ENCODE assay signal across 8 cellular contexts in genomic region chr9:71909887-71910601, GRCh38. TPM values are rescaled to one million over a fixed set of nuclear protein-coding genes. Genes with fewer than 3 reads are reported as not detected.
DNase-seq lines count a peak whose midpoint lies in the region; ATAC-seq and TF ChIP-seq lines count a peak whose summit lies in the region.

No MANE protein-coding gene starts in this region.

- DNase-seq in EL = peak; percentile 52
- DNase-seq in H7 = peak; percentile 80
- peak; percentile 12 for DNase-seq in NCI-H2029 (lab: John Stamatoyannopoulos, UW)
- DNase-seq in activated CD8-positive, alpha-beta memory T cell treated with anti-CD3 and anti-CD28 coated beads, Interleukin-2, amount 50 U/mL, for 48 hours = peak; percentile 71
- DNase-seq in erythroblast (lab: John Stamatoyannopoulos, UW) = peak; percentile 58 to 73
- peak; percentile 69 for DNase-seq in midbrain (lab: John Stamatoyannopoulos, UW)
- DNase-seq in stimulated activated naive CD4-positive, alpha-beta T cell treated with Interleukin-2 at 50 U/mL for 16 hours (lab: John Stamatoyannopoulos, UW) = peak; percentile 12

- TF ChIP-seq POLR2A in erythroblast (IDR thresholded peaks at IDR 0.05; ENCODE audit: low read length) = no peak

- no peaks in the 10 kb centered on the region for H3K27me3 ChIP-seq in H7 (ENCODE audit: control insufficient read depth, insufficient read depth, low read length)

- ATAC-seq in GM18861 (IDR thresholded peaks at IDR 0.05; ENCODE audit: unreplicated experiment) = no peak

- peaks cover 3% of the 10 kb centered on the region for H3K36me3 ChIP-seq in H7 (replicated peaks; ENCODE audit: control insufficient read depth, insufficient read depth, low read length)

- peak overlapping the region; percentile 99 for H3K4me3 ChIP-seq in H7 (ENCODE audit: insufficient read depth, low read depth, low read length)

RNA-seq across cellular contexts. Expression of gene ABHD17B, which starts 0.9 kb away (rescaled TPM):
- 68.9 and 76.8 TPM in 2 replicates for total RNA-seq in H7 (2014; rRNA removed; shearing (Covaris generic))

RNA-seq across cellular contexts. Expression of gene C9orf85, which starts 1.4 kb away (rescaled TPM):
- 14.1 and 22.6 TPM in 2 replicates for total RNA-seq in H7 (2014; rRNA removed; shearing (Covaris generic))

Comparison
In these comparisons a context has a peak if more than half of its experiments do, and no peak if none do; other contexts are left out.
1. DNase-seq: peak in every context shown above with its lines; median percentile 80 in H7; 71 in activated CD8-positive, alpha-beta memory T cell treated with anti-CD3 and anti-CD28 coated beads, Interleukin-2, amount 50 U/mL, for 48 hours; 69 in midbrain; 66 in erythroblast; 52 in EL; 12 in NCI-H2029; 12 in stimulated activated naive CD4-positive, alpha-beta T cell treated with Interleukin-2 at 50 U/mL for 16 hours.